In genomic region chr17:37131670-37132620, GRCh38 we compare ENCODE assay signal across 28 cellular contexts.
DNase-seq lines count a peak whose midpoint lies in the region; ATAC-seq, FAIRE-seq and TF ChIP-seq lines count a peak whose summit lies in the region.
"Had no signal": no experiment of that assay in that cellular context is flagged by ENCODE, and none has a peak within 500 bp of the region (broad histone marks: within the 10 kb centered on the region; RNA-seq: fewer than 3 reads in every experiment).

No MANE protein-coding gene starts in this region.

- TF ChIP-seq RAD21 in GM12878 (IDR thresholded peaks at IDR 0.05; ENCODE audit: insufficient read depth, low read depth, low read length), result no peak

- H3K27me3 ChIP-seq in GM12878 (replicated peaks in 1 of 2; ENCODE audit: control insufficient read depth in 2 of 2, insufficient read depth in 2 of 2, low read length in 1 of 2), result no peaks in the 10 kb centered on the region
- H3K27me3 ChIP-seq in prostate gland (replicated peaks; ENCODE audit: insufficient read depth), result no peaks in the 10 kb centered on the region
- H3K27me3 ChIP-seq in esophagus muscularis mucosa, result no peaks in the 10 kb centered on the region
- H3K27me3 ChIP-seq: dorsolateral prefrontal cortex, stomach, tibial nerve had no signal

- no peaks in the 10 kb centered on the region for H3K4me1 Mint-ChIP-seq in activated T-cell treated with anti-CD3 and anti-CD28 coated beads, Interleukin-2, amount 50 U/mL, for 72 hours (ENCODE audit: low read depth)
- H3K4me1 Mint-ChIP-seq: activated CD8-positive, alpha-beta memory T cell treated with anti-CD3 and anti-CD28 coated beads, Interleukin-2, amount 10 ng/mL, durations not matched to agents 7 days and 5 days; CD4-positive, alpha-beta memory T cell had no signal

- peaks cover 0 to 7% of the 10 kb centered on the region in 2 donors for H3K36me3 Mint-ChIP-seq in activated T-cell treated with anti-CD3 and anti-CD28 coated beads, Interleukin-2, amount 50 U/mL, for 72 hours (ENCODE audit: insufficient read depth in 2 of 2)
- H3K36me3 Mint-ChIP-seq: natural killer cell treated with Interleukin-12 subunit alpha and Interleukin-12 subunit beta and Interleukin-15 and Interleukin-18, amount 100 ng/mL, for 72 hours had no signal

- no peak for FAIRE-seq in GM12878 (lab: Jason Lieb, UNC)
- FAIRE-seq: G401.6, GM18507, HTR-8/SVneo had no signal

- H3K79me2 ChIP-seq in GM12878 (ENCODE audit: control insufficient read depth, insufficient read depth, low read length), result no peaks in the 10 kb centered on the region

- no TSS peak for BruUV-seq in GM12878 (replicated peaks; lab: Mats Ljungman, UMichigan)

- POLR2A ChIA-PET in HEK293 (lab: Yijun Ruan, JAX) (interaction anchor here (1.1 kb wide), 1 partner anchor 12 kb away, joined by 3 read pairs; no protein-coding TSS in a partner anchor), GM12878 (lab: Charles Lee) (no interaction called here)

- H3K27ac Mint-ChIP-seq in activated T-cell treated with anti-CD3 and anti-CD28 coated beads, Interleukin-2, amount 50 U/mL, for 72 hours, result no peak overlapping the region
- H3K27ac Mint-ChIP-seq: activated CD4-positive, alpha-beta T cell treated with anti-CD3 and anti-CD28 coated beads, Interleukin-2, amount 10 ng/mL, durations not matched to agents 7 days and 5 days; activated CD8-positive, alpha-beta memory T cell treated with anti-CD3 and anti-CD28 coated beads, Interleukin-2, amount 10 ng/mL, durations not matched to agents 7 days and 5 days; activated naive CD4-positive, alpha-beta T cell treated with anti-CD3 and anti-CD28 coated beads, Interleukin-2, amount 10 ng/mL, durations not matched to agents 7 days and 5 days; activated T-helper 1 cell treated with anti-CD3 and anti-CD28 coated beads, Interleukin-12 subunit alpha, Interleukin-12 subunit beta, Interleukin-2, Interleukin-4 antibody, amounts not matched to agents 30 ng/mL and 10 ng/mL and 1 ng/mL, durations not matched to agents 14 hours and 24 hours and 36 hours; CD4-positive, alpha-beta memory T cell; natural killer cell treated with Interleukin-12 subunit alpha and Interleukin-12 subunit beta and Interleukin-15 and Interleukin-18, amount 100 ng/mL, for 72 hours had no signal

- intact Hi-C loops in GM12878 (cut with micrococcal nuclease; ENCODE audit: unreplicated experiment) (no loop called here), left colon (cut with DNase I, micrococcal nuclease) (no loop called here), prostate gland (cut with DNase I) (no loop called here), esophagus muscularis mucosa (cut with DNase I) (no loop called here)

- H2AFZ ChIP-seq in GM12878 (ENCODE audit: control insufficient read depth, low read depth, low read length), result no peak overlapping the region

- H4K20me1 ChIP-seq in GM12878 (ENCODE audit: control insufficient read depth, insufficient read depth), result no peaks in the 10 kb centered on the region

- no peaks in the 10 kb centered on the region for H3K27me3 Mint-ChIP-seq in activated T-cell treated with anti-CD3 and anti-CD28 coated beads, Interleukin-2, amount 50 U/mL, for 72 hours (ENCODE audit: low read depth)
- H3K27me3 Mint-ChIP-seq: activated CD4-positive, alpha-beta T cell treated with anti-CD3 and anti-CD28 coated beads, Interleukin-2, amount 10 ng/mL, durations not matched to agents 7 days and 5 days; activated CD8-positive, alpha-beta memory T cell treated with anti-CD3 and anti-CD28 coated beads, Interleukin-2, amount 10 ng/mL, durations not matched to agents 7 days and 5 days; activated naive CD4-positive, alpha-beta T cell treated with anti-CD3 and anti-CD28 coated beads, Interleukin-2, amount 10 ng/mL, durations not matched to agents 7 days and 5 days; CD4-positive, alpha-beta memory T cell; natural killer cell treated with Interleukin-12 subunit alpha and Interleukin-12 subunit beta and Interleukin-15 and Interleukin-18, amount 100 ng/mL, for 72 hours had no signal

- H3K36me3 ChIP-seq in HEK293 (ENCODE audit: control insufficient read depth in 2 of 2, insufficient read depth in 1 of 2, low read length in 2 of 2) (peaks cover 6 to 20% of the 10 kb centered on the region in 2 experiments), GM12878 (ENCODE audit: control insufficient read depth in 2 of 2, insufficient read depth in 2 of 2, low read length in 1 of 2) (peaks cover 3 to 7% of the 10 kb centered on the region in 2 experiments), prostate gland (no peaks in the 10 kb centered on the region), esophagus muscularis mucosa (peaks cover 16 to 34% (median 21%) of the 10 kb centered on the region in 4 donors)

- H3K4me2 ChIP-seq in GM12878 (ENCODE audit: control insufficient read depth, insufficient read depth), result no peak overlapping the region

- in situ Hi-C loops in GM12878 (cut with MboI), result no loop called here

- ATAC-seq in GM12878 (no peak), left colon (peak; percentile 92), GM18873 (IDR thresholded peaks at IDR 0.05; ENCODE audit: low FRiP score, unreplicated experiment) (no peak)
- no peak for ATAC-seq in activated T-cell treated with anti-CD3 and anti-CD28 coated beads, Interleukin-2, amount 50 U/mL, for 72 hours (replicated peaks in 1 of 2)
- ATAC-seq: activated CD8-positive, alpha-beta memory T cell treated with anti-CD3 and anti-CD28 coated beads, Interleukin-2, amount 10 ng/mL, durations not matched to agents 7 days and 5 days; natural killer cell treated with Interleukin-12 subunit alpha and Interleukin-12 subunit beta and Interleukin-15 and Interleukin-18, amount 100 ng/mL, for 72 hours had no signal

- no peak for TF ChIP-seq CTCF in HEK293 (tag by site-specific recombination; IDR thresholded peaks at IDR 0.05)
- no peak for TF ChIP-seq CTCF in GM12878 (IDR thresholded peaks at IDR 0.05 in 2 of 3, conservative IDR thresholded peaks at IDR 0.05 in 1 of 3; ENCODE audit: control insufficient read depth in 2 of 3, extremely low read depth in 1 of 3, insufficient read depth in 1 of 3, low read depth in 3 of 3, low read length in 3 of 3)
- TF ChIP-seq CTCF in prostate gland (IDR thresholded peaks at IDR 0.05), result no peak
- TF ChIP-seq CTCF in esophagus muscularis mucosa (IDR thresholded peaks at IDR 0.05), result no peak

- SMC1A ChIA-PET in GM12878 (lab: Charles Lee; ENCODE audit: uncharacterized antibody, unreplicated experiment), result no interaction called here

- TF ChIP-seq EP300 in GM12878 (IDR thresholded peaks at IDR 0.05; ENCODE audit: borderline replicate concordance in 1 of 2, control insufficient read depth in 1 of 2, low read depth in 2 of 2, low read length in 2 of 2), result no peak
- no peak for TF ChIP-seq EP300 in esophagus muscularis mucosa (IDR thresholded peaks at IDR 0.05)

- H3K4me1 ChIP-seq in HEK293 (ENCODE audit: control insufficient read depth, insufficient read depth, low read length), result peaks cover 36% of the 10 kb centered on the region
- no peaks in the 10 kb centered on the region for H3K4me1 ChIP-seq in GM12878 (ENCODE audit: control insufficient read depth, insufficient read depth, low read length)
- H3K4me1 ChIP-seq in prostate gland (replicated peaks), result no peaks in the 10 kb centered on the region
- no peaks in the 10 kb centered on the region for H3K4me1 ChIP-seq in esophagus muscularis mucosa
- H3K4me1 ChIP-seq: left ventricle myocardium inferior, stomach had no signal

- DNase-seq in GM12878 (ENCODE audit: low read depth, low spot score), result no peak
- peak in 1 of 2 donors; percentile 22 for DNase-seq in left colon
- peak; percentile 14 for DNase-seq in prostate gland (ENCODE audit: low spot score)
- DNase-seq in esophagus muscularis mucosa (ENCODE audit: extremely low spot score), result no peak
- no peak for DNase-seq in SHP77 (lab: John Stamatoyannopoulos, UW)
- DNase-seq in activated T-cell treated with anti-CD3 and anti-CD28 coated beads, Interleukin-2, amount 50 U/mL, for 72 hours, result no peak
- DNase-seq: activated CD4-positive, alpha-beta T cell treated with anti-CD3 and anti-CD28 coated beads, Interleukin-2, amount 10 ng/mL, durations not matched to agents 7 days and 5 days; activated CD8-positive, alpha-beta memory T cell treated with anti-CD3 and anti-CD28 coated beads, Interleukin-2, amount 10 ng/mL, durations not matched to agents 7 days and 5 days; activated naive CD4-positive, alpha-beta T cell treated with anti-CD3 and anti-CD28 coated beads, Interleukin-2, amount 10 ng/mL, durations not matched to agents 7 days and 5 days; caudate nucleus; CD4-positive, alpha-beta memory T cell; dorsolateral prefrontal cortex; foreskin melanocyte; left ventricle myocardium inferior; NCI-H1048; NCI-H187 treated with DMSO at 0.1 percent for 48 hours; NCI-H226; stimulated activated CD8-positive, alpha-beta memory T cell treated with anti-CD3 and anti-CD28 coated beads, Interleukin-4, amount 100 ng/mL, for 48 hours; stomach had no signal

- CTCF ChIA-PET in HEK293 (lab: Yijun Ruan, JAX) (interaction anchor here (0.7 kb wide), 2 partner anchors 80 to 1092 kb away, joined by 4 read pairs; no protein-coding TSS in a partner anchor), GM12878 (lab: Yijun Ruan, JAX) (no interaction called here)

- RAD21 ChIA-PET in GM12878 (lab: Charles Lee; ENCODE audit: unreplicated experiment), result no interaction called here

- no peak overlapping the region for H3K4me3 ChIP-seq in HEK293 (ENCODE audit: low read depth, low read length)
- H3K4me3 ChIP-seq in GM12878, result no peak overlapping the region
- H3K4me3 ChIP-seq in prostate gland, result no peak overlapping the region
- no peak overlapping the region for H3K4me3 ChIP-seq in esophagus muscularis mucosa
- H3K4me3 ChIP-seq: dorsolateral prefrontal cortex, left ventricle myocardium inferior, stomach, tibial nerve had no signal

- H3K9ac ChIP-seq in GM12878 (ENCODE audit: control insufficient read depth, insufficient read depth, low read length), result no peak overlapping the region

- no peak overlapping the region for H3K4me3 Mint-ChIP-seq in activated T-cell treated with anti-CD3 and anti-CD28 coated beads, Interleukin-2, amount 50 U/mL, for 72 hours
- H3K4me3 Mint-ChIP-seq: activated CD4-positive, alpha-beta T cell treated with anti-CD3 and anti-CD28 coated beads, Interleukin-2, amount 10 ng/mL, durations not matched to agents 7 days and 5 days; activated CD8-positive, alpha-beta memory T cell treated with anti-CD3 and anti-CD28 coated beads, Interleukin-2, amount 10 ng/mL, durations not matched to agents 7 days and 5 days; activated naive CD4-positive, alpha-beta T cell treated with anti-CD3 and anti-CD28 coated beads, Interleukin-2, amount 10 ng/mL, durations not matched to agents 7 days and 5 days; activated T-helper 1 cell treated with anti-CD3 and anti-CD28 coated beads, Interleukin-12 subunit alpha, Interleukin-12 subunit beta, Interleukin-2, Interleukin-4 antibody, amounts not matched to agents 30 ng/mL and 10 ng/mL and 1 ng/mL, durations not matched to agents 14 hours and 24 hours and 36 hours; CD4-positive, alpha-beta memory T cell; natural killer cell treated with Interleukin-12 subunit alpha and Interleukin-12 subunit beta and Interleukin-15 and Interleukin-18, amount 100 ng/mL, for 72 hours had no signal

- H3K27ac ChIP-seq in HEK293 (ENCODE audit: extremely low read depth, low read depth, low read length) (no peak overlapping the region; the same call in 1 of the 2 replicates), GM12878 (ENCODE audit: control insufficient read depth, insufficient read depth) (no peak overlapping the region), prostate gland (peak overlapping the region in 1 of 2 donors; percentile 33), esophagus muscularis mucosa (replicated peaks in 1 of 4) (no peak overlapping the region)
- H3K27ac ChIP-seq: left ventricle myocardium inferior, RWPE1, stomach, tibial nerve had no signal

- TF ChIP-seq POLR2A in GM12878 (IDR thresholded peaks at IDR 0.05; ENCODE audit: low read depth, low read length) (no peak), prostate gland (IDR thresholded peaks at IDR 0.05) (no peak), esophagus muscularis mucosa (IDR thresholded peaks at IDR 0.05; ENCODE audit: low read depth) (no peak)

- no peaks in the 10 kb centered on the region for H3K9me3 Mint-ChIP-seq in activated T-cell treated with anti-CD3 and anti-CD28 coated beads, Interleukin-2, amount 50 U/mL, for 72 hours
- H3K9me3 Mint-ChIP-seq: activated CD4-positive, alpha-beta T cell treated with anti-CD3 and anti-CD28 coated beads, Interleukin-2, amount 10 ng/mL, durations not matched to agents 7 days and 5 days; activated naive CD4-positive, alpha-beta T cell treated with anti-CD3 and anti-CD28 coated beads, Interleukin-2, amount 10 ng/mL, durations not matched to agents 7 days and 5 days; activated T-helper 1 cell treated with anti-CD3 and anti-CD28 coated beads, Interleukin-12 subunit alpha, Interleukin-12 subunit beta, Interleukin-2, Interleukin-4 antibody, amounts not matched to agents 30 ng/mL and 10 ng/mL and 1 ng/mL, durations not matched to agents 14 hours and 24 hours and 36 hours; CD4-positive, alpha-beta memory T cell; natural killer cell treated with Interleukin-12 subunit alpha and Interleukin-12 subunit beta and Interleukin-15 and Interleukin-18, amount 100 ng/mL, for 72 hours had no signal

- WGBS in GM12878 (ENCODE audit: insufficient coverage, insufficient replicate concordance, low lambda C conversion rate, missing lambda C conversion rate), result 98% methylated on average over 16 of the region's 16 CpGs
- 59% methylated on average over 16 of the region's 16 CpGs for WGBS in prostate gland
- WGBS in esophagus muscularis mucosa, result 90% methylated on average over 16 of the region's 16 CpGs

- H3K9me3 ChIP-seq in HEK293 (ENCODE audit: control insufficient read depth, insufficient read depth, low read depth, low read length), result no peaks in the 10 kb centered on the region
- no peaks in the 10 kb centered on the region for H3K9me3 ChIP-seq in GM12878 (replicated peaks; ENCODE audit: control insufficient read depth, insufficient read depth, low read length)
- H3K9me3 ChIP-seq in prostate gland, result no peaks in the 10 kb centered on the region
- no peaks in the 10 kb centered on the region for H3K9me3 ChIP-seq in esophagus muscularis mucosa
- H3K9me3 ChIP-seq: left ventricle myocardium inferior, stomach, tibial nerve had no signal
